Comparison of ENCODE assay signal across 1 cellular context in the genomic region with DNA sequence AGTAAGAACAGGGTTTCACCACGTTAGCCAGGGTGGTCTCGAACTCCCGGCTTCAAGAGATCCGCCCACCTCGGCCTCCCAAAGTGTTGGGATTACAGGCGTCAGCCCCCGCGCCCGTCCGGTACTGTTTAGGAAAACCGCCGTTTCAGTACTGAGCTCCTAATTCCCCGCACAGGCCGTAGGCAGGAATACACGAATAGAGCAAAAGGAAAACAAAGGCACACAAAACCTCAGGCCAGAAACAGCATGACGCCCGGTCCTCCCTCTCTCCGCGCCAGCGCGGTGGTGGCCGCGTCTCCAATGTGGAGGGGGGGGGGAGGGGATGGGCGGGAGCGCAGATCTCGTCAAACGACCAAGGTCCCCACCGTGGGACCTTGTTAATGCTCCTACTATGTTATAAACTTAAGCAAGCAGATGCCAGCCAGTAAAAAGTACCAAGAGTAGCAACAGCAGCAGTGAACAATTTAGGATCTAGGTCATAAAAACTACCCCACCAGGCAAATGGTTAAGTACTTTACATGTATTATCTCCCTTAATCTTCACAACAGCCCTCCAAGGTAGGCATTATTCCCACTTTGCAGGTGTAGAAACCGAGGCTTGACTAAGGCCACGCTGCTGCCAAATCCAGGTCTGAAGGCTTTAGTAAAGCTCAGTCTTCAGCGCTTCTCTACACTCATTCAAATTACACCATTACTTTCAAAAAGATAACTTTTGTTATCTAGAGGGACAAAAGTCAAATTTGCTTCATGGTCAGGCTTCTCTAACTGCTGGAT.
TF ChIP-seq lines count a peak whose summit lies in the region.

No MANE protein-coding gene starts in this region.

TF ChIP-seq in K562, 482 proteins besides CTCF, POLR2A, EP300 and RAD21 (continued from another document):
- TF ChIP-seq ZNF274 (IDR thresholded peaks at IDR 0.05; ENCODE audit: borderline replicate concordance, low read depth, low read length) = no peak
- TF ChIP-seq RCOR1 (IDR thresholded peaks at IDR 0.05; ENCODE audit: borderline replicate concordance in 1 of 2, low read depth in 2 of 2, low read length in 2 of 2) = 0 out of 4 replicates have a peak, but pooled peaks of 1 of the 2 experiments have one; percentile 12
- TF ChIP-seq GTF2B (IDR thresholded peaks at IDR 0.05; ENCODE audit: extremely low read depth, insufficient read length) = no peak
- 0 out of 2 replicates have a peak, but pooled peaks have one; percentile 7 for TF ChIP-seq MTA1 (IDR thresholded peaks at IDR 0.05; ENCODE audit: borderline replicate concordance)
- no peak; the same call in 1 of the 2 replicates for TF ChIP-seq GTF2E2 (tag; IDR thresholded peaks at IDR 0.05)
- no peak for TF ChIP-seq NR1H2 (CRISPR knock-in tag; IDR thresholded peaks at IDR 0.05)
- TF ChIP-seq RUNX1 (IDR thresholded peaks at IDR 0.05; ENCODE audit: low read depth) = no peak
- peak; percentile 13 for TF ChIP-seq HNRNPLL (IDR thresholded peaks at IDR 0.05; ENCODE audit: low read depth, low read length, poor library complexity, severe bottlenecking)
- no peak for TF ChIP-seq NFATC3 (IDR thresholded peaks at IDR 0.05)
- TF ChIP-seq, protein P1, sequence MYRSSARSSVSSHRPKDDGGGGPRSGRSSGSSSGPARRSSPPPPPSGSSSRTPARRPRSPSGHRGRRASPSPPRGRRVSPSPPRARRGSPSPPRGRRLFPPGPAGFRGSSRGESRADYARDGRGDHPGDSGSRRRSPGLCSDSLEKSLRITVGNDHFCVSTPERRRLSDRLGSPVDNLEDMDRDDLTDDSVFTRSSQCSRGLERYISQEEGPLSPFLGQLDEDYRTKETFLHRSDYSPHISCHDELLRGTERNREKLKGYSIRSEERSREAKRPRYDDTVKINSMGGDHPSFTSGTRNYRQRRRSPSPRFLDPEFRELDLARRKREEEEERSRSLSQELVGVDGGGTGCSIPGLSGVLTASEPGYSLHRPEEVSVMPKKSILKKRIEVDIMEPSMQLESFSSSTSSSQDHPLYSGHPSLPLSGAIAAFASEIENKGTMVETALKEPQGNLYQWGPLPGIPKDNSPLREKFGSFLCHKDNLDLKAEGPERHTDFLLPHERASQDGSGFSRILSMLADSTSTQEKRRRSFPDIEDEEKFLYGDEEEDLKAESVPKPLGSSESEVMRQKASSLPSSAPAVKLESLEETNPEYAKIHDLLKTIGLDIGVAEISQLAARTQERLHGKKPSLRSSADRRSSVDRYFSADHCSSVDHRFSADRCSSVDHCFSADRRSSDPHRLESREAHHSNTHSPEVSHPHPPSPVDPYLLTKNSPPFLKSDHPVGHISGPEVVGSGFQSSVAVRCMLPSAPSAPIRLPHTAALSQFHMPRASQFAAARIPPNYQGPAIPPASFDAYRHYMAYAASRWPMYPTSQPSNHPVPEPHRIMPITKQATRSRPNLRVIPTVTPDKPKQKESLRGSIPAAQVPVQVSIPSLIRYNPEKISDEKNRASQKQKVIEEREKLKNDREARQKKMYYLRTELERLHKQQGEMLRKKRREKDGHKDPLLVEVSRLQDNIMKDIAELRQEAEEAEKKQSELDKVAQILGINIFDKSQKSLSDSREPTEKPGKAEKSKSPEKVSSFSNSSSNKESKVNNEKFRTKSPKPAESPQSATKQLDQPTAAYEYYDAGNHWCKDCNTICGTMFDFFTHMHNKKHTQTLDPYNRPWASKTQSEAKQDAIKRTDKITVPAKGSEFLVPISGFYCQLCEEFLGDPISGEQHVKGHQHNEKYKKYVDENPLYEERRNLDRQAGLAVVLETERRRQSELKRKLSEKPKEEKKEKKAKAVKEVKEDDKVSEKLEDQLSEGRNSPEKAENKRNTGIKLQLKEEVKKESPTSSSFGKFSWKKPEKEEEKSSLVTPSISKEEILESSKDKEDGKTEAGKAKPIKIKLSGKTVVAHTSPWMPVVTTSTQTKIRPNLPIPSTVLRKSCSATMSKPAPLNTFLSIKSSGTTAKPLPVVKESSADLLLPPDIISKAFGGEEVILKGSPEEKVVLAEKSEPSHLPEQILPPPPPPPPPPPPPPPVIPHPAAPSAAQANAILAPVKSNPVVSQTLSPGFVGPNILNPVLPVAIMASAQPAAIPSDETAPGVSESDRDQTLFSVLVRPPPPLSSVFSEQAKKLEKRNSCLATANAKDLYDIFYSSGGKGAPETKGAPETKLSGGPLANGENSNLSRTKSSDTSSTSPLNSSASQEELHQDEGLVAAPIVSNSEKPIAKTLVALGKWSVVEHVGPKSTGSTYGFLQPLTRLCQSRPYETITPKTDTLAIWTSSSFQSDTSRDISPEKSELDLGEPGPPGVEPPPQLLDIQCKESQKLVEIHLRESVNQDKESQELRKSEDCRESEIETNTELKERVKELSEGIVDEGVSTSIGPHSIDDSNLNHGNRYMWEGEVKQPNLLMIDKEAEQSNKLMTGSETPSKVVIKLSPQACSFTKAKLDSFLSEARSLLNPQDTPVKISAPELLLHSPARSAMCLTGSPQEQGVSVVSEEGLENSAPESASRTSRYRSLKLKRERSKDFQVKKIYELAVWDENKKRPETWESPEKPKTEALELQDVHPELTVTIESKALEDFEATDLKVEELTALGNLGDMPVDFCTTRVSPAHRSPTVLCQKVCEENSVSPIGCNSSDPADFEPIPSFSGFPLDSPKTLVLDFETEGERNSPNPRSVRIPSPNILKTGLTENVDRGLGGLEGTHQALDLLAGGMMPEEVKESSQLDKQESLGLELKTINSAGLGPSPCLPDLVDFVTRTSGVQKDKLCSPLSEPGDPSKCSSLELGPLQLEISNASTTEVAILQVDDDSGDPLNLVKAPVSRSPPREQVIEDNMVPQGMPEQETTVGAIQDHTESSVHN (IDR thresholded peaks at IDR 0.05; ENCODE audit: borderline replicate concordance in 1 of 2, low read depth in 1 of 2) = peak in 1 of 2 experiments; percentile 5; a peak in 1 of 4 replicates
- no peak for TF ChIP-seq CHAMP1 (IDR thresholded peaks at IDR 0.05)
- TF ChIP-seq FOS (IDR thresholded peaks at IDR 0.05; ENCODE audit: extremely low read depth, insufficient read length) = no peak
- TF ChIP-seq, protein P2, sequence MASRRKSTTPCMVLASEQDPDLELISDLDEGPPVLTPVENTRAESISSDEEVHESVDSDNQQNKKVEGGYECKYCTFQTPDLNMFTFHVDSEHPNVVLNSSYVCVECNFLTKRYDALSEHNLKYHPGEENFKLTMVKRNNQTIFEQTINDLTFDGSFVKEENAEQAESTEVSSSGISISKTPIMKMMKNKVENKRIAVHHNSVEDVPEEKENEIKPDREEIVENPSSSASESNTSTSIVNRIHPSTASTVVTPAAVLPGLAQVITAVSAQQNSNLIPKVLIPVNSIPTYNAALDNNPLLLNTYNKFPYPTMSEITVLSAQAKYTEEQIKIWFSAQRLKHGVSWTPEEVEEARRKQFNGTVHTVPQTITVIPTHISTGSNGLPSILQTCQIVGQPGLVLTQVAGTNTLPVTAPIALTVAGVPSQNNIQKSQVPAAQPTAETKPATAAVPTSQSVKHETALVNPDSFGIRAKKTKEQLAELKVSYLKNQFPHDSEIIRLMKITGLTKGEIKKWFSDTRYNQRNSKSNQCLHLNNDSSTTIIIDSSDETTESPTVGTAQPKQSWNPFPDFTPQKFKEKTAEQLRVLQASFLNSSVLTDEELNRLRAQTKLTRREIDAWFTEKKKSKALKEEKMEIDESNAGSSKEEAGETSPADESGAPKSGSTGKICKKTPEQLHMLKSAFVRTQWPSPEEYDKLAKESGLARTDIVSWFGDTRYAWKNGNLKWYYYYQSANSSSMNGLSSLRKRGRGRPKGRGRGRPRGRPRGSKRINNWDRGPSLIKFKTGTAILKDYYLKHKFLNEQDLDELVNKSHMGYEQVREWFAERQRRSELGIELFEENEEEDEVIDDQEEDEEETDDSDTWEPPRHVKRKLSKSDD (conservative IDR thresholded peaks at IDR 0.05; ENCODE audit: low read length) = no peak
- no peak for TF ChIP-seq POLR3A (IDR thresholded peaks at IDR 0.05; ENCODE audit: borderline replicate concordance, extremely low read depth, insufficient read depth, insufficient read length)
- TF ChIP-seq NR0B1 (IDR thresholded peaks at IDR 0.05; ENCODE audit: partially characterized antibody) = no peak
- no peak for TF ChIP-seq CBX5 (IDR thresholded peaks at IDR 0.05; ENCODE audit: borderline replicate concordance, low read depth)
- no peak for TF ChIP-seq ZEB2 (IDR thresholded peaks at IDR 0.05)
- TF ChIP-seq, protein P3, sequence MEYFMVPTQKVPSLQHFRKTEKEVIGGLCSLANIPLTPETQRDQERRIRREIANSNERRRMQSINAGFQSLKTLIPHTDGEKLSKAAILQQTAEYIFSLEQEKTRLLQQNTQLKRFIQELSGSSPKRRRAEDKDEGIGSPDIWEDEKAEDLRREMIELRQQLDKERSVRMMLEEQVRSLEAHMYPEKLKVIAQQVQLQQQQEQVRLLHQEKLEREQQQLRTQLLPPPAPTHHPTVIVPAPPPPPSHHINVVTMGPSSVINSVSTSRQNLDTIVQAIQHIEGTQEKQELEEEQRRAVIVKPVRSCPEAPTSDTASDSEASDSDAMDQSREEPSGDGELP (CRISPR knock-in tag; IDR thresholded peaks at IDR 0.05; ENCODE audit: borderline replicate concordance) = no peak
- no peak for TF ChIP-seq CCNT2 (IDR thresholded peaks at IDR 0.05; ENCODE audit: borderline replicate concordance, extremely low read depth, insufficient read length, low read depth, low read length)
- peak; percentile 42 for TF ChIP-seq RBM25 (IDR thresholded peaks at IDR 0.05; ENCODE audit: low read depth, low read length, severe bottlenecking)
- no peak for TF ChIP-seq CBX1 (IDR thresholded peaks at IDR 0.05; ENCODE audit: low read depth)
- peak; percentile 33; the same call in 1 of the 2 replicates for TF ChIP-seq EGR1 (conservative IDR thresholded peaks at IDR 0.05)
- no peak for TF ChIP-seq MAFF (IDR thresholded peaks at IDR 0.05; ENCODE audit: low read length)
- TF ChIP-seq VEZF1 (CRISPR knock-in tag; IDR thresholded peaks at IDR 0.05) = peak; percentile 80
- no peak for TF ChIP-seq BCOR (IDR thresholded peaks at IDR 0.05)
- TF ChIP-seq ZKSCAN1 (IDR thresholded peaks at IDR 0.05; ENCODE audit: low read depth, low read length) = 0 out of 2 replicates have a peak, but pooled peaks have one; percentile 52
- peak; percentile 59; the same call in 1 of the 2 replicates for TF ChIP-seq ZNF740 (CRISPR knock-in tag; IDR thresholded peaks at IDR 0.05)
- TF ChIP-seq ZNF740 (tag; IDR thresholded peaks at IDR 0.05) = peak in 1 of 2 experiments; percentile 90; a peak in 2 of 4 replicates
- 0 out of 2 replicates have a peak, but pooled peaks have one; percentile 30 for TF ChIP-seq MIER1 (IDR thresholded peaks at IDR 0.05; ENCODE audit: low read depth)
